In genomic region chr6:145498425-145498824, GRCh38 we compare ENCODE assay signal across 17 cellular contexts.
"Had no signal": no experiment of that assay in that cellular context is flagged by ENCODE, and none has a peak within 500 bp of the region (broad histone marks: within the 10 kb centered on the region; RNA-seq: fewer than 3 reads in every experiment).

No MANE protein-coding gene starts in this region.

- H3K27me3 Mint-ChIP-seq: effector memory CD8-positive, alpha-beta T cell; stimulated activated naive CD8-positive, alpha-beta T cell treated with anti-CD3 and anti-CD28 coated beads, Interleukin-15, amount 100 ng/mL, for 72 hours had no signal

- H3K4me1 ChIP-seq: gastrocnemius medialis, heart left ventricle, prostate gland, spleen had no signal

- H3K4me3 ChIP-seq: gastrocnemius medialis, heart left ventricle, lung, prostate gland, spleen had no signal

- H3K27ac Mint-ChIP-seq: activated T-helper 17 cell treated with anti-CD3 and anti-CD28 coated beads, Interleukin-2, amount 50 U/mL, for 72 hours; effector memory CD8-positive, alpha-beta T cell; mesothelial cell of epicardium; stimulated activated naive CD8-positive, alpha-beta T cell treated with anti-CD3 and anti-CD28 coated beads, Interleukin-15, amount 100 ng/mL, for 72 hours; type B pancreatic cell had no signal

- ATAC-seq: activated T-helper 17 cell treated with anti-CD3 and anti-CD28 coated beads, Interleukin-2, amount 50 U/mL, for 72 hours; effector memory CD8-positive, alpha-beta T cell; gastrocnemius medialis; heart left ventricle; left colon; stimulated activated naive CD8-positive, alpha-beta T cell treated with anti-CD3 and anti-CD28 coated beads, Interleukin-15, amount 100 ng/mL, for 72 hours had no signal

- H3K9me3 ChIP-seq: gastrocnemius medialis, prostate gland had no signal

- DNase-seq: activated CD4-positive, CD25-positive, alpha-beta regulatory T cell treated with anti-CD3 and anti-CD28 coated beads, Interleukin-2, amount 50 U/mL, for 72 hours; activated naive CD4-positive, alpha-beta T cell treated with Interleukin-2 at 50 U/mL for 16 hours; activated T-cell treated with anti-CD3 and anti-CD28 coated beads for 4 hours; anterior cingulate cortex; effector memory CD8-positive, alpha-beta T cell; gastrocnemius medialis; heart left ventricle; left colon; spleen; stimulated activated naive CD8-positive, alpha-beta T cell treated with anti-CD3 and anti-CD28 coated beads, Interleukin-15, amount 100 ng/mL, for 72 hours; T1000 had no signal

- H3K36me3 Mint-ChIP-seq: type B pancreatic cell had no signal

- H3K27me3 ChIP-seq: gastrocnemius medialis, heart left ventricle, spleen had no signal

- H3K27ac ChIP-seq: epithelial cell of prostate, gastrocnemius medialis, heart left ventricle, prostate gland, spleen had no signal

- H3K36me3 ChIP-seq: gastrocnemius medialis, heart left ventricle, prostate gland, spleen had no signal

- H3K4me3 Mint-ChIP-seq: activated T-helper 17 cell treated with anti-CD3 and anti-CD28 coated beads, Interleukin-2, amount 50 U/mL, for 72 hours; effector memory CD8-positive, alpha-beta T cell; mesothelial cell of epicardium; stimulated activated naive CD8-positive, alpha-beta T cell treated with anti-CD3 and anti-CD28 coated beads, Interleukin-15, amount 100 ng/mL, for 72 hours; type B pancreatic cell had no signal

- H3K4me1 Mint-ChIP-seq: activated T-helper 17 cell treated with anti-CD3 and anti-CD28 coated beads, Interleukin-2, amount 50 U/mL, for 72 hours; mesothelial cell of epicardium; stimulated activated naive CD8-positive, alpha-beta T cell treated with anti-CD3 and anti-CD28 coated beads, Interleukin-15, amount 100 ng/mL, for 72 hours had no signal
